Comparison of ENCODE assay signal across 8 cellular contexts in the genomic region with DNA sequence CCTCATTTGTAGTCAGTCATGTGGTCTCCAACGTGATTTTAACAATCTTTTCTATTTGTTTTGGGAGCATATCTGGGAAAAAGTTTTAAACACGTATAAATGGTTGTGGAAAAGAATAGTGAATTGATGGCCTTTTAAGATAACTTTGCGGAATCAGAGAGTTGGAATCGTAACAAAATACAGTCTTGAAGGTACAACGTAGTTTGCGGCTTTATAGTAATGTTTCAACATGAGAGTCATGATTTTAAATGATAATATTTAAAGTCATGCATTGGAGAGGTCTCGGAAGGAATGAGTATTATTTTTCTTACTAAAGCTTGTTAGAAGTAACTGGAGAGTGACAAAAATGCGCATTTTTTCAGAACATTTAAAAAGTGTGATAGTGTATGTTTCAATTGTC. TPM values are rescaled to one million over a fixed set of nuclear protein-coding genes. Genes with fewer than 3 reads are reported as not detected.
DNase-seq lines count a peak whose midpoint lies in the region; ATAC-seq, FAIRE-seq and TF ChIP-seq lines count a peak whose summit lies in the region.

No MANE protein-coding gene starts in this region.

- no peaks in the 10 kb centered on the region for H3K27me3 Mint-ChIP-seq in activated CD4-positive, alpha-beta T cell treated with anti-CD3 and anti-CD28 coated beads, Interleukin-2, amount 10 ng/mL, durations not matched to agents 7 days and 5 days

- H3K27me3 ChIP-seq in adipocyte (replicated peaks; ENCODE audit: control insufficient read depth, insufficient read depth, low read length), result no peaks in the 10 kb centered on the region
- H3K27me3 ChIP-seq in thymus (ENCODE audit: control insufficient read depth, insufficient read depth), result no peaks in the 10 kb centered on the region

- DNase-seq in activated CD4-positive, alpha-beta T cell treated with anti-CD3 and anti-CD28 coated beads, Interleukin-2, amount 10 ng/mL, durations not matched to agents 7 days and 5 days, result no peak
- no peak for DNase-seq in activated CD4-positive, alpha-beta T cell treated with anti-CD3 and anti-CD28 coated beads, Interleukin-2, amount 50 U/mL, for 4 hours
- DNase-seq in adipocyte (ENCODE audit: low read depth) (peak; percentile 34), kidney (no peak), HCEC 1CT (no peak)

- WGBS in thymus, result 21% methylated on average over 8 of the region's 8 CpGs

- ATAC-seq in HG03520 (IDR thresholded peaks at IDR 0.05; ENCODE audit: unreplicated experiment) (no peak), HG03432 (IDR thresholded peaks at IDR 0.05; ENCODE audit: unreplicated experiment) (no peak)

- H3K4me3 Mint-ChIP-seq in activated CD4-positive, alpha-beta T cell treated with anti-CD3 and anti-CD28 coated beads, Interleukin-2, amount 10 ng/mL, durations not matched to agents 7 days and 5 days, result peak overlapping the region; percentile 100

- H3K36me3 ChIP-seq in adipocyte (ENCODE audit: control insufficient read depth, insufficient read depth, low read length, severe bottlenecking) (peaks cover 3% of the 10 kb centered on the region), kidney (ENCODE audit: control insufficient read depth in 1 of 2, insufficient read depth in 2 of 2, low read length in 2 of 2) (no peaks in the 10 kb centered on the region), thymus (ENCODE audit: control insufficient read depth, insufficient read depth) (peaks cover 9% of the 10 kb centered on the region)

- peaks cover 49% of the 10 kb centered on the region for H3K4me1 Mint-ChIP-seq in activated CD4-positive, alpha-beta T cell treated with anti-CD3 and anti-CD28 coated beads, Interleukin-2, amount 10 ng/mL, durations not matched to agents 7 days and 5 days

- peak overlapping the region; percentile 98 for H3K27ac Mint-ChIP-seq in activated CD4-positive, alpha-beta T cell treated with anti-CD3 and anti-CD28 coated beads, Interleukin-2, amount 10 ng/mL, durations not matched to agents 7 days and 5 days

- no peak for FAIRE-seq in kidney (lab: Jason Lieb, UNC)

- intact Hi-C loops in kidney (cut with DNase I), result no loop called here

- POLR2A ChIA-PET in activated CD4-positive, alpha-beta T cell treated with anti-CD3 and anti-CD28 coated beads, Interleukin-2, amount 10 ng/mL, durations not matched to agents 7 days and 5 days (lab: Charles Lee), result no interaction called here

- peaks cover 6% of the 10 kb centered on the region for H3K9me3 Mint-ChIP-seq in activated CD4-positive, alpha-beta T cell treated with anti-CD3 and anti-CD28 coated beads, Interleukin-2, amount 10 ng/mL, durations not matched to agents 7 days and 5 days

- H3K9ac ChIP-seq in adipocyte (ENCODE audit: low read length), result peak overlapping the region; percentile 96
- H3K9ac ChIP-seq in kidney (ENCODE audit: low read length in 2 of 2), result peak overlapping the region; percentile 50 to 55

- CTCF ChIA-PET in activated CD4-positive, alpha-beta T cell treated with anti-CD3 and anti-CD28 coated beads, Interleukin-2, amount 10 ng/mL, durations not matched to agents 7 days and 5 days (lab: Charles Lee), result interaction anchor here (1.5 kb wide), 1 partner anchor 12 kb away, joined by 5 read pairs; no protein-coding TSS in a partner anchor

- H3K4me1 ChIP-seq in adipocyte (ENCODE audit: control insufficient read depth, insufficient read depth, low read length) (peaks cover 15% of the 10 kb centered on the region), kidney (ENCODE audit: control insufficient read depth in 1 of 2, insufficient read depth in 1 of 2, low read depth in 1 of 2, low read length in 2 of 2) (peaks cover 0 to 8% of the 10 kb centered on the region in 2 donors), thymus (ENCODE audit: control insufficient read depth, insufficient read depth, low read length) (peaks cover 3% of the 10 kb centered on the region)

- TF ChIP-seq CTCF in kidney (IDR thresholded peaks at IDR 0.05; ENCODE audit: borderline replicate concordance, extremely low read depth, insufficient read depth), result no peak

- H3K9me3 ChIP-seq in adipocyte (ENCODE audit: control insufficient read depth, low read length) (no peaks in the 10 kb centered on the region), kidney (ENCODE audit: control insufficient read depth in 1 of 2, low read length in 2 of 2) (no peaks in the 10 kb centered on the region), thymus (ENCODE audit: control insufficient read depth) (no peaks in the 10 kb centered on the region)

- H3K36me3 Mint-ChIP-seq in activated CD4-positive, alpha-beta T cell treated with anti-CD3 and anti-CD28 coated beads, Interleukin-2, amount 10 ng/mL, durations not matched to agents 7 days and 5 days (ENCODE audit: low read depth), result peaks cover 40% of the 10 kb centered on the region

- H3K27ac ChIP-seq in kidney (ENCODE audit: low read depth in 2 of 2, low read length in 2 of 2) (peak overlapping the region in 1 of 2 donors; percentile 92), thymus (ENCODE audit: low read depth) (no peak overlapping the region)

- H3K4me3 ChIP-seq in adipocyte (ENCODE audit: low read length) (peak overlapping the region; percentile 98), kidney (ENCODE audit: low read length in 2 of 2) (peak overlapping the region; percentile 68 to 87), thymus (ENCODE audit: low read length) (peak overlapping the region; percentile 98)

RNA-seq across cellular contexts. Expression of gene AEBP2, which starts 1.6 kb away (rescaled TPM):
- 10 to 100 TPM; 45.8 to 49.1 TPM for total RNA-seq in activated CD4-positive, alpha-beta T cell treated with anti-CD3 and anti-CD28 coated beads, Interleukin-2, amount 10 ng/mL, durations not matched to agents 7 days and 5 days
- 46.4 TPM for total RNA-seq in kidney
- polyA plus RNA-seq in kidney (ENCODE audit: insufficient read depth, low read depth, low replicate concordance) (12.0 TPM), thymus (33.0 TPM)
